Comparison of ENCODE assay signal across 12 cellular contexts in genomic region chrX:105098812-105099211, GRCh38.
DNase-seq lines count a peak whose midpoint lies in the region; ATAC-seq and TF ChIP-seq lines count a peak whose summit lies in the region.
"Had no signal": no experiment of that assay in that cellular context is flagged by ENCODE, and none has a peak within 500 bp of the region (broad histone marks: within the 10 kb centered on the region; RNA-seq: fewer than 3 reads in every experiment).

No MANE protein-coding gene starts in this region.

- H3K4me3 ChIP-seq in PC-3 (ENCODE audit: low read length): no peak overlapping the region
- H3K4me3 ChIP-seq in mammary epithelial cell (replicated peaks in 1 of 3; ENCODE audit: insufficient read depth in 1 of 3, low read depth in 2 of 3, low read length in 3 of 3): no peak overlapping the region
- H3K4me3 ChIP-seq in ascending aorta: no peak overlapping the region
- H3K4me3 ChIP-seq: GM23248 had no signal

- POLR2A ChIA-PET in PC-3 (lab: Charles Lee; ENCODE audit: unreplicated experiment): interaction anchor here (0.6 kb wide), 1 partner anchor 22 kb away, joined by 5 read pairs; no protein-coding TSS in a partner anchor

- H3K27me3 ChIP-seq in PC-3 (ENCODE audit: low read length) (no peaks in the 10 kb centered on the region), mammary epithelial cell (ENCODE audit: insufficient read depth, low read length) (no peaks in the 10 kb centered on the region), ascending aorta (no peaks in the 10 kb centered on the region)

- dilution Hi-C loops in mammary epithelial cell (cut with HindIII; ENCODE audit: low sequenced_read_pairs): no loop called here

- no peaks in the 10 kb centered on the region for H3K9me3 ChIP-seq in PC-3 (ENCODE audit: low read length)
- H3K9me3 ChIP-seq in mammary epithelial cell (replicated peaks; ENCODE audit: insufficient read depth, low read length): no peaks in the 10 kb centered on the region
- no peaks in the 10 kb centered on the region for H3K9me3 ChIP-seq in ascending aorta

- peaks cover 9% of the 10 kb centered on the region for H3K4me1 Mint-ChIP-seq in progenitor cell of endocrine pancreas (ENCODE audit: low read depth)
- H3K4me1 Mint-ChIP-seq: CD14-positive monocyte had no signal

- H3K27ac Mint-ChIP-seq in progenitor cell of endocrine pancreas: peak overlapping the region; percentile 43
- H3K27ac Mint-ChIP-seq: CD14-positive monocyte; CD8-positive, alpha-beta T cell had no signal

- H3F3A ChIP-seq in PC-3 (ENCODE audit: low read length, unreplicated experiment): no peaks in the 10 kb centered on the region

- in situ Hi-C loops in mammary epithelial cell (cut with MboI; ENCODE audit: low sequenced_read_pairs in 2 of 2): no loop called here

- no peak overlapping the region for H3K4me3 Mint-ChIP-seq in progenitor cell of endocrine pancreas (ENCODE audit: low read depth)
- H3K4me3 Mint-ChIP-seq: CD14-positive monocyte; CD8-positive, alpha-beta T cell had no signal

- TF ChIP-seq CTCF in PC-3 (conservative IDR thresholded peaks at IDR 0.05; ENCODE audit: low read depth, low read length) (no peak), mammary epithelial cell (conservative IDR thresholded peaks at IDR 0.05 in 1 of 2, IDR thresholded peaks at IDR 0.05 in 1 of 2; ENCODE audit: extremely low read depth in 1 of 2, insufficient read depth in 1 of 2, low read depth in 1 of 2, low read length in 2 of 2) (no peak), progenitor cell of endocrine pancreas (IDR thresholded peaks at IDR 0.05; ENCODE audit: unreplicated experiment) (no peak), ascending aorta (IDR thresholded peaks at IDR 0.05) (no peak)

- peak; percentile 70 for DNase-seq in DMS53 (lab: John Stamatoyannopoulos, UW)
- peak; percentile 83 for DNase-seq in PC-3
- peak; percentile 38 for DNase-seq in mammary epithelial cell
- DNase-seq in progenitor cell of endocrine pancreas (ENCODE audit: low spot score, unreplicated experiment): no peak
- DNase-seq in effector CD4-positive, alpha-beta T cell: no peak
- no peak for DNase-seq in ascending aorta (ENCODE audit: low spot score in 2 of 2)
- DNase-seq: CD8-positive, alpha-beta T cell; COR-L47; GM23248; H7 had no signal

- H4K20me1 ChIP-seq in PC-3 (ENCODE audit: low read length) (no peaks in the 10 kb centered on the region), mammary epithelial cell (ENCODE audit: insufficient read depth, low read length) (no peaks in the 10 kb centered on the region)

- WGBS in mammary epithelial cell (ENCODE audit: low coverage, missing lambda C conversion rate): 69% methylated on average over 4 of the region's 4 CpGs

- H3K36me3 ChIP-seq in PC-3 (ENCODE audit: low read depth, low read length) (no peaks in the 10 kb centered on the region), mammary epithelial cell (ENCODE audit: insufficient read depth, low read length) (no peaks in the 10 kb centered on the region), ascending aorta (no peaks in the 10 kb centered on the region)

- H3K4me1 ChIP-seq in PC-3 (ENCODE audit: insufficient read depth, low read length): peaks cover 13% of the 10 kb centered on the region
- no peaks in the 10 kb centered on the region for H3K4me1 ChIP-seq in mammary epithelial cell (ENCODE audit: insufficient read depth, low read length)
- no peaks in the 10 kb centered on the region for H3K4me1 ChIP-seq in ascending aorta

- H3K9me3 Mint-ChIP-seq in progenitor cell of endocrine pancreas (ENCODE audit: low read depth): peaks cover 19% of the 10 kb centered on the region

- no peaks in the 10 kb centered on the region for H3K27me3 Mint-ChIP-seq in progenitor cell of endocrine pancreas

- no peaks in the 10 kb centered on the region for H3K9me2 ChIP-seq in PC-3 (replicated peaks; ENCODE audit: low read length)

- H3K4me2 ChIP-seq in PC-3 (ENCODE audit: low read length) (peak overlapping the region; percentile 61), mammary epithelial cell (ENCODE audit: insufficient read depth, low read depth, low read length) (no peak overlapping the region)

- H3K79me2 ChIP-seq in PC-3 (ENCODE audit: low read length): no peaks in the 10 kb centered on the region
- H3K79me2 ChIP-seq in mammary epithelial cell (ENCODE audit: insufficient read depth, low read length): no peaks in the 10 kb centered on the region

- no TSS peak for BruUV-seq in PC-3 (replicated peaks; lab: Mats Ljungman, UMichigan)
- no TSS peak for BruUV-seq in mammary epithelial cell (replicated peaks; lab: Mats Ljungman, UMichigan)

- peak; percentile 100 for ATAC-seq in PC-3
- ATAC-seq: CD8-positive, alpha-beta T cell had no signal

- H3K27ac ChIP-seq in PC-3 (ENCODE audit: low read length) (peak overlapping the region; percentile 74), mammary epithelial cell (ENCODE audit: insufficient read depth, low read depth, low read length) (no peak overlapping the region), ascending aorta (no peak overlapping the region)
- H3K27ac ChIP-seq: GM23248, HL-60 had no signal

- H3K9ac ChIP-seq in PC-3 (ENCODE audit: low read length): no peak overlapping the region
- H3K9ac ChIP-seq in mammary epithelial cell (ENCODE audit: insufficient read depth, low read length): no peak overlapping the region
- H3K9ac ChIP-seq: GM23248 had no signal

- H2AFZ ChIP-seq in PC-3 (ENCODE audit: low read length): no peak overlapping the region
- H2AFZ ChIP-seq in mammary epithelial cell (ENCODE audit: low read depth, low read length): no peak overlapping the region
- H2AFZ ChIP-seq: GM23248 had no signal

- intact Hi-C loops in PC-3 (cut with micrococcal nuclease) (loop anchor here (2.0 kb wide), 1 partner anchor 38 kb away; no protein-coding TSS in a partner anchor), mammary epithelial cell (cut with micrococcal nuclease) (no loop called here), ascending aorta (cut with DNase I) (no loop called here)

- peaks cover 1% of the 10 kb centered on the region for H3K36me3 Mint-ChIP-seq in progenitor cell of endocrine pancreas (ENCODE audit: insufficient read depth)
- H3K36me3 Mint-ChIP-seq: CD14-positive monocyte; CD8-positive, alpha-beta T cell had no signal

- CTCF ChIA-PET in PC-3 (lab: Charles Lee) (no interaction called here), mammary epithelial cell (lab: Charles Lee; ENCODE audit: low non-redundant PET) (no interaction called here)

Comparison
In these comparisons a context has a peak if more than half of its experiments do, and no peak if none do; other contexts are left out.
1. DNase-seq: peak in DMS53 (single experiment), PC-3 (single experiment) and mammary epithelial cell (single experiment); none in progenitor cell of endocrine pancreas (single experiment), effector CD4-positive, alpha-beta T cell (single experiment) and ascending aorta (0 of 2).